In genomic region chr13:109758937-109759480, GRCh38 we compare ENCODE assay signal across 19 cellular contexts. TPM values are rescaled to one million over a fixed set of nuclear protein-coding genes. Genes with fewer than 3 reads are reported as not detected.
DNase-seq lines count a peak whose midpoint lies in the region; ATAC-seq and TF ChIP-seq lines count a peak whose summit lies in the region.
"Had no signal": no experiment of that assay in that cellular context is flagged by ENCODE, and none has a peak within 500 bp of the region (broad histone marks: within the 10 kb centered on the region; RNA-seq: fewer than 3 reads in every experiment).

No MANE protein-coding gene starts in this region.

- CTCF ChIA-PET in WTC11 (lab: Charles Lee): no interaction called here

- intact Hi-C loops in natural killer cell (cut with micrococcal nuclease): no loop called here

- no peak for TF ChIP-seq CTCF in natural killer cell (IDR thresholded peaks at IDR 0.05)
- TF ChIP-seq CTCF in WTC11 (IDR thresholded peaks at IDR 0.05): no peak

- POLR2A ChIA-PET in WTC11 (lab: Charles Lee): interaction anchor here (0.7 kb wide), 1 partner anchor 426 kb away, joined by 6 read pairs; no protein-coding TSS in a partner anchor

- H3K36me3 ChIP-seq in H7 (replicated peaks; ENCODE audit: control insufficient read depth, insufficient read depth, low read length): no peaks in the 10 kb centered on the region; the same call in none of the 2 replicates
- H3K36me3 ChIP-seq: SJCRH30 had no signal

- DNase-seq in natural killer cell (no peak), WTC11 (ENCODE audit: low spot score) (no peak), naive B cell (no peak), middle frontal gyrus (ENCODE audit: extremely low spot score, low spot score) (no peak), H7 (no peak)
- no peak for DNase-seq in natural killer cell treated with Interleukin-12 subunit alpha and Interleukin-12 subunit beta and Interleukin-15 and Interleukin-18, amount 100 ng/mL, for 72 hours (ENCODE audit: low spot score)
- DNase-seq in stimulated activated naive CD4-positive, alpha-beta T cell (lab: John Stamatoyannopoulos, UW): no peak
- DNase-seq: DMS79, GM23248, KG1, NCI-H1092 treated with DMSO at 0.1 percent for 48 hours, NCI-H1436 treated with DMSO at 0.1 percent for 48 hours, NCI-H1930, NCI-H226, NCI-H774, Peyer's patch, SJCRH30 had no signal

- H3K27me3 ChIP-seq in H7 (ENCODE audit: control insufficient read depth, insufficient read depth, low read length): no peaks in the 10 kb centered on the region
- H3K27me3 ChIP-seq: Peyer's patch, SJCRH30 had no signal

- H3K27me3 Mint-ChIP-seq in natural killer cell (ENCODE audit: low read depth in 2 of 2) (no peaks in the 10 kb centered on the region), WTC11 (ENCODE audit: low read depth) (no peaks in the 10 kb centered on the region), naive B cell (no peaks in the 10 kb centered on the region)
- H3K27me3 Mint-ChIP-seq in natural killer cell treated with Interleukin-12 subunit alpha and Interleukin-12 subunit beta and Interleukin-15 and Interleukin-18, amount 100 ng/mL, for 72 hours: no peaks in the 10 kb centered on the region

- no peak overlapping the region for H3K27ac Mint-ChIP-seq in natural killer cell
- no peak overlapping the region for H3K27ac Mint-ChIP-seq in natural killer cell treated with Interleukin-12 subunit alpha and Interleukin-12 subunit beta and Interleukin-15 and Interleukin-18, amount 100 ng/mL, for 72 hours
- no peak overlapping the region; the same call in 1 of the 2 replicates for H3K27ac Mint-ChIP-seq in WTC11
- peak overlapping the region in 2 of 6 donors; percentile 37 to 81 for H3K27ac Mint-ChIP-seq in naive B cell

- peak overlapping the region; percentile 6 for H3K4me3 Mint-ChIP-seq in natural killer cell
- no peak overlapping the region for H3K4me3 Mint-ChIP-seq in natural killer cell treated with Interleukin-12 subunit alpha and Interleukin-12 subunit beta and Interleukin-15 and Interleukin-18, amount 100 ng/mL, for 72 hours
- no peak overlapping the region for H3K4me3 Mint-ChIP-seq in WTC11
- H3K4me3 Mint-ChIP-seq in naive B cell: no peak overlapping the region

- H3K4me1 Mint-ChIP-seq in natural killer cell: peaks cover 32 to 36% of the 10 kb centered on the region in 2 donors
- H3K4me1 Mint-ChIP-seq in natural killer cell treated with Interleukin-12 subunit alpha and Interleukin-12 subunit beta and Interleukin-15 and Interleukin-18, amount 100 ng/mL, for 72 hours (ENCODE audit: low read depth in 2 of 2): peaks cover 0 to 8% of the 10 kb centered on the region in 2 donors
- peaks cover 44% of the 10 kb centered on the region for H3K4me1 Mint-ChIP-seq in WTC11
- H3K4me1 Mint-ChIP-seq in naive B cell: peaks cover 4 to 10% (median 10%) of the 10 kb centered on the region in 3 donors

- H3K9me3 Mint-ChIP-seq in natural killer cell (no peaks in the 10 kb centered on the region), WTC11 (no peaks in the 10 kb centered on the region), naive B cell (peaks cover 0 to 2% (median 0%) of the 10 kb centered on the region in 7 donors)
- H3K9me3 Mint-ChIP-seq in natural killer cell treated with Interleukin-12 subunit alpha and Interleukin-12 subunit beta and Interleukin-15 and Interleukin-18, amount 100 ng/mL, for 72 hours: no peaks in the 10 kb centered on the region

- H3K4me3 ChIP-seq in H7 (ENCODE audit: insufficient read depth, low read depth, low read length): no peak overlapping the region
- H3K4me3 ChIP-seq: GM23248, Peyer's patch, SJCRH30 had no signal

- H3K36me3 Mint-ChIP-seq in natural killer cell (no peaks in the 10 kb centered on the region), WTC11 (peaks cover 20% of the 10 kb centered on the region), naive B cell (peaks cover 0 to 19% of the 10 kb centered on the region in 2 donors)
- no peaks in the 10 kb centered on the region for H3K36me3 Mint-ChIP-seq in natural killer cell treated with Interleukin-12 subunit alpha and Interleukin-12 subunit beta and Interleukin-15 and Interleukin-18, amount 100 ng/mL, for 72 hours

- ATAC-seq in natural killer cell (peak in 2 of 3 donors; percentile 63 to 65), WTC11 (peak; percentile 26), naive B cell (ENCODE audit: low read depth in 2 of 2) (peak; percentile 14 to 33), GM21528 (IDR thresholded peaks at IDR 0.05; ENCODE audit: low FRiP score, unreplicated experiment) (no peak)
- ATAC-seq in natural killer cell treated with Interleukin-12 subunit alpha and Interleukin-12 subunit beta and Interleukin-15 and Interleukin-18, amount 100 ng/mL, for 72 hours: no peak
- ATAC-seq: HCT116 had no signal

TF ChIP-seq in WTC11, 78 proteins besides CTCF, POLR2A, EP300 and RAD21 (continues in another document):
- TF ChIP-seq ZNF671 (CRISPR knock-in tag; IDR thresholded peaks at IDR 0.05): no peak
- no peak for TF ChIP-seq STAT6 (CRISPR knock-in tag; conservative IDR thresholded peaks at IDR 0.05; ENCODE audit: low read depth)
- TF ChIP-seq ZNF232 (CRISPR knock-in tag; IDR thresholded peaks at IDR 0.05): no peak
- no peak for TF ChIP-seq SMAD3 (CRISPR knock-in tag; IDR thresholded peaks at IDR 0.05; ENCODE audit: borderline replicate concordance)
- TF ChIP-seq NR2C2 (CRISPR knock-in tag; IDR thresholded peaks at IDR 0.05): no peak
- TF ChIP-seq ARID4B (CRISPR knock-in tag; IDR thresholded peaks at IDR 0.05; ENCODE audit: borderline replicate concordance): no peak
- no peak for TF ChIP-seq ZNF263 (CRISPR knock-in tag; IDR thresholded peaks at IDR 0.05; ENCODE audit: low read depth)
- TF ChIP-seq FOXK1 (CRISPR knock-in tag; IDR thresholded peaks at IDR 0.05): no peak
- no peak for TF ChIP-seq ZBTB21 (CRISPR knock-in tag; IDR thresholded peaks at IDR 0.05; ENCODE audit: borderline replicate concordance)

RNA-seq across cellular contexts. Expression of gene IRS2, which starts 27.4 kb away (rescaled TPM):
- total RNA-seq in natural killer cell (10 to 100 TPM; 39.8 to 79.1 (median 60.9) TPM), WTC11 (2021) (17.9 to 20.5 TPM (median 18.6 TPM) in 3 replicates)
- 1 to 10 TPM in 1 of 2 donors, under 1 TPM in 1; 0.95 to 1.1 TPM for total RNA-seq in natural killer cell treated with Interleukin-12 subunit alpha and Interleukin-12 subunit beta and Interleukin-15 and Interleukin-18, amount 100 ng/mL, for 72 hours
- 1 to 10 TPM; 1.5 to 6.8 (median 4.0) TPM for polyA plus RNA-seq in naive B cell (ENCODE audit: low read depth in 6 of 6)
- total RNA-seq in H7 (2014; rRNA removed; shearing (Covaris generic)): 4.3 and 9.0 TPM in 2 replicates

Comparison
In these comparisons a context has a peak if more than half of its experiments do, and no peak if none do; other contexts are left out.
1. ATAC-seq: peak in natural killer cell (2 of 3), WTC11 (single experiment) and naive B cell (2 of 2); none in natural killer cell treated with Interleukin-12 subunit alpha and Interleukin-12 subunit beta and Interleukin-15 and Interleukin-18, amount 100 ng/mL, for 72 hours (0 of 2) and GM21528 (single experiment).